16 cellular contexts compared by ENCODE assay signal in genomic region chr22:47928626-47929025, GRCh38.
"Had no signal": no experiment of that assay in that cellular context is flagged by ENCODE, and none has a peak within 500 bp of the region (broad histone marks: within the 10 kb centered on the region; RNA-seq: fewer than 3 reads in every experiment).

No MANE protein-coding gene starts in this region.

- H3K36me3 ChIP-seq: colonic mucosa, esophagus muscularis mucosa, sigmoid colon, stomach, uterus had no signal

- H3K27me3 ChIP-seq: colonic mucosa, hepatocyte, sigmoid colon, testis, uterus had no signal

- H3K9me3 ChIP-seq: colonic mucosa, psoas muscle, sigmoid colon, testis had no signal

- H3K27ac ChIP-seq: colonic mucosa, esophagus muscularis mucosa, hepatocyte, psoas muscle, sigmoid colon, stomach, testis, uterus had no signal

- H3K4me3 ChIP-seq: colonic mucosa, esophagus muscularis mucosa, hepatocyte, psoas muscle, sigmoid colon, stomach, testis, uterus had no signal

- H3K4me1 Mint-ChIP-seq: activated naive CD8-positive, alpha-beta T cell treated with anti-CD3 and anti-CD28 coated beads, Interleukin-2, amount 10 ng/mL, durations not matched to agents 7 days and 5 days had no signal

- ATAC-seq: psoas muscle had no signal

- H3K27ac Mint-ChIP-seq: activated naive CD8-positive, alpha-beta T cell treated with anti-CD3 and anti-CD28 coated beads, Interleukin-2, amount 10 ng/mL, durations not matched to agents 7 days and 5 days; activated T-helper 1 cell treated with anti-CD3 and anti-CD28 coated beads, Interleukin-12 subunit alpha, Interleukin-12 subunit beta, Interleukin-2, Interleukin-4 antibody, amounts not matched to agents 30 ng/mL and 10 ng/mL and 1 ng/mL, durations not matched to agents 14 hours and 24 hours and 36 hours; brain had no signal

- H3K4me3 Mint-ChIP-seq: activated naive CD8-positive, alpha-beta T cell treated with anti-CD3 and anti-CD28 coated beads, Interleukin-2, amount 10 ng/mL, durations not matched to agents 7 days and 5 days; activated T-helper 1 cell treated with anti-CD3 and anti-CD28 coated beads, Interleukin-12 subunit alpha, Interleukin-12 subunit beta, Interleukin-2, Interleukin-4 antibody, amounts not matched to agents 30 ng/mL and 10 ng/mL and 1 ng/mL, durations not matched to agents 14 hours and 24 hours and 36 hours; brain had no signal

- DNase-seq: activated CD4-positive, alpha-beta T cell treated with anti-CD3 and anti-CD28 coated beads, Interleukin-2, amount 50 U/mL, for 1 hour; activated naive CD4-positive, alpha-beta T cell; activated naive CD8-positive, alpha-beta T cell treated with anti-CD3 and anti-CD28 coated beads, Interleukin-2, amount 10 ng/mL, durations not matched to agents 7 days and 5 days; central memory CD4-positive, alpha-beta T cell; colonic mucosa; effector CD4-positive, alpha-beta T cell; psoas muscle; sigmoid colon; stimulated activated CD4-positive, alpha-beta T cell treated with anti-CD3 and anti-CD28 coated beads, Interleukin-2, amount 100 ng/mL, for 24 hours; stomach; testis; uterus had no signal

- H3K4me1 ChIP-seq: colonic mucosa, esophagus muscularis mucosa, psoas muscle, sigmoid colon, stomach, testis, uterus had no signal

- H3K36me3 Mint-ChIP-seq: activated naive CD8-positive, alpha-beta T cell treated with anti-CD3 and anti-CD28 coated beads, Interleukin-2, amount 10 ng/mL, durations not matched to agents 7 days and 5 days; brain had no signal
